In the genomic region with DNA sequence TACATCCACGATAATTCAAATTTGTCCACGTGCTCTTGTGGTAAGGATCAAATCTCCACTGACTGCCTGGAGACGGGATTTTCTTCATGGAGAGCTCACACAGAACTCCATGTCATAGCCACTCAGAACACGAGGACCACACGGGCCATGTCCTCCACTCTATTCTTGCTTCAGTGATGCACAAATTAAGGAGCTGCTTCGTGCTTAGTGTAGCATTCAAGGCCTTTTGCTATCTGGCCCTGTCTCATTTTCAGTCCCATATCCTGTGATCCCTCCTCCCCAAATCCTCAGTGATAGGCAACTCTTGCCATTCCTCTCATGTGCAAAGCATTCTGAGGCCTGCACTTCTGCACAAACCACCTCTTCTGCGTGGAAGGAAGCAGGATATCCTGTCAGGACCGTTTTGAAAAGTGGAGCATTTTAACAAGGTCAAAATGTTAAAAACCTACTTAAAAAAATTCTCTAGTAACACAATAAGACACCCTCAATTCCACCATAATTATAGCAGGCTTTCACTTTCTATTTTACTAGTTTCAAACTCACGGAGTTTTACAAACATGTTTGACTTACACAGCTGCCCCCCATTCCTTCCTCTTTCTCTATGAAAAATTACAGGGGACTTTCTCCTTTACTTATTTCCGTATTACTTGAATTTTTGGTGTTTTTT, we compare ENCODE assay signal across 1 cellular context.
TF ChIP-seq lines count a peak whose summit lies in the region.

No MANE protein-coding gene starts in this region.

TF ChIP-seq in K562, 482 proteins besides CTCF, POLR2A, EP300 and RAD21 (continued from another document):
- no peak for TF ChIP-seq TSC22D4 (tag; IDR thresholded peaks at IDR 0.05)
- TF ChIP-seq SP1 (CRISPR knock-in tag; IDR thresholded peaks at IDR 0.05) = no peak
